ENCODE assay signal across 1 cellular context in genomic region chr11:65988791-65989592, GRCh38.
TF ChIP-seq lines count a peak whose summit lies in the region.

No MANE protein-coding gene starts in this region.

TF ChIP-seq in K562, 482 proteins besides CTCF, POLR2A, EP300 and RAD21 (continues in another document):
- TF ChIP-seq SNRNP70 (optimal IDR thresholded peaks at IDR 0.05; ENCODE audit: low read depth, low read length) (no peak), PML (IDR thresholded peaks at IDR 0.05; ENCODE audit: low read length) (no peak), ZBTB34 (CRISPR knock-in tag; IDR thresholded peaks at IDR 0.05) (no peak), ELF4 (CRISPR knock-in tag; IDR thresholded peaks at IDR 0.05) (no peak), NFE2L1 (tag; IDR thresholded peaks at IDR 0.05; ENCODE audit: borderline replicate concordance, low read depth) (no peak), MCM5 (IDR thresholded peaks at IDR 0.05; ENCODE audit: low read depth) (no peak), ZNF23 (CRISPR knock-in tag; IDR thresholded peaks at IDR 0.05) (no peak), ZNF75A (CRISPR knock-in tag; IDR thresholded peaks at IDR 0.05) (no peak), THRB (CRISPR knock-in tag; conservative IDR thresholded peaks at IDR 0.05) (no peak), MYBL2 (IDR thresholded peaks at IDR 0.05; ENCODE audit: low read depth) (no peak), MYBL2 (CRISPR knock-in tag; IDR thresholded peaks at IDR 0.05; ENCODE audit: borderline replicate concordance) (no peak), FOXA1 (IDR thresholded peaks at IDR 0.05; ENCODE audit: borderline replicate concordance) (no peak), RBM14 (IDR thresholded peaks at IDR 0.05; ENCODE audit: borderline replicate concordance, insufficient read depth, low read depth, low read length) (no peak), ZNF76 (CRISPR knock-in tag; IDR thresholded peaks at IDR 0.05; ENCODE audit: borderline replicate concordance) (no peak), ZNF561 (CRISPR knock-in tag; conservative IDR thresholded peaks at IDR 0.05) (no peak), SIRT6 (IDR thresholded peaks at IDR 0.05; ENCODE audit: low read depth, low read length) (no peak), SFPQ (IDR thresholded peaks at IDR 0.05; ENCODE audit: low read depth, low read length) (no peak), EGR1 (conservative IDR thresholded peaks at IDR 0.05) (no peak), ZBTB9 (CRISPR knock-in tag; IDR thresholded peaks at IDR 0.05) (no peak), ZNF253 (CRISPR knock-in tag; conservative IDR thresholded peaks at IDR 0.05) (no peak), ARNT (IDR thresholded peaks at IDR 0.05) (peak in 1 of 2 experiments; percentile 61; a peak in 1 of 4 replicates), SRSF7 (optimal IDR thresholded peaks at IDR 0.05; ENCODE audit: low read depth, low read length) (no peak), POLR2B (IDR thresholded peaks at IDR 0.05; ENCODE audit: low read depth, partially characterized antibody) (no peak), ZFP1 (CRISPR knock-in tag; IDR thresholded peaks at IDR 0.05) (no peak), HCFC1 (IDR thresholded peaks at IDR 0.05; ENCODE audit: low read depth, low read length) (no peak), PPARD (CRISPR knock-in tag; IDR thresholded peaks at IDR 0.05) (no peak), MBD1 (CRISPR knock-in tag; IDR thresholded peaks at IDR 0.05) (no peak), TBL1XR1 (IDR thresholded peaks at IDR 0.05; ENCODE audit: low read length in 2 of 2) (peak in 1 of 2 experiments; percentile 47; a peak in 2 of 4 replicates), RBFOX2 (IDR thresholded peaks at IDR 0.05; ENCODE audit: low read depth, low read length) (no peak), MCM3 (IDR thresholded peaks at IDR 0.05) (no peak), ZNF699 (CRISPR knock-in tag; IDR thresholded peaks at IDR 0.05; ENCODE audit: insufficient replicate concordance) (no peak), ARHGAP35 (IDR thresholded peaks at IDR 0.05; ENCODE audit: partially characterized antibody) (no peak), ZNF165 (CRISPR knock-in tag; IDR thresholded peaks at IDR 0.05; ENCODE audit: borderline replicate concordance) (no peak), ATF7 (IDR thresholded peaks at IDR 0.05) (peak; percentile 53; the same call in 1 of the 2 replicates), ZNF696 (CRISPR knock-in tag; conservative IDR thresholded peaks at IDR 0.05) (no peak), HINFP (tag; conservative IDR thresholded peaks at IDR 0.05; ENCODE audit: low read depth) (no peak), GABPA (tag; conservative IDR thresholded peaks at IDR 0.05; ENCODE audit: low read depth) (no peak; the same call in 1 of the 2 replicates), NCOR1 (IDR thresholded peaks at IDR 0.05) (no peak), ZNF449 (CRISPR knock-in tag; IDR thresholded peaks at IDR 0.05) (no peak), POLR2H (tag; IDR thresholded peaks at IDR 0.05; ENCODE audit: low read depth) (no peak), GABPB2 (CRISPR knock-in tag; conservative IDR thresholded peaks at IDR 0.05) (no peak), CBX3 (IDR thresholded peaks at IDR 0.05; ENCODE audit: borderline replicate concordance in 1 of 2, low read length in 2 of 2) (peak in 1 of 2 experiments; percentile 92; a peak in 1 of 3 replicates), MGA (IDR thresholded peaks at IDR 0.05) (no peak)
